ENCODE assay signal across 19 cellular contexts in the genomic region with DNA sequence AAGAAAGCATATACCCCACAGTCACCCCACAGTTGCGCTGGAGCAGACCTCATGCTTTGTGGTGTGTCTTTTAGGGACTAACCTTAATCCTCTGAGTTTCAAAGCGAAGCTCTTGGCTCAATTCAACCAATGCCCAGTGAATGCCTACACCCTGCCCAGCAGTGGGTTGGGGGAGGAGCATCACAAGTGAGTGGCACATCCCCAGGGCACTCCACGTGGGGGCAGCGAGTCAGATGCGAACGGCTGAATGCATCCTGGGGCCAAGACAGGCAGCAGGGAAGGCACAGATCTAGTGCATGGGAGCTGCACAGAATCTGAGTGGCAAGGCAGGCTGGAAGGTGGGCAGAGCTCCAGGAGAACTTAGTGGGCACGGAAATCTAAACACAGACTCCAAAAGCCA. TPM values are rescaled to one million over a fixed set of nuclear protein-coding genes. Genes with fewer than 3 reads are reported as not detected.
A peak's percentile ranks its signal among the peaks of the same experiment; 100 is the strongest.
DNase-seq lines count a peak whose midpoint lies in the region; ATAC-seq and TF ChIP-seq lines count a peak whose summit lies in the region.
"Had no signal": no experiment of that assay in that cellular context is flagged by ENCODE, and none has a peak within 500 bp of the region (broad histone marks: within the 10 kb centered on the region; RNA-seq: fewer than 3 reads in every experiment).

No MANE protein-coding gene starts in this region.

- no peaks in the 10 kb centered on the region for H3K36me3 ChIP-seq in HCT116 (ENCODE audit: control insufficient read depth in 1 of 2, insufficient read depth in 2 of 2, low read length in 2 of 2)
- H3K36me3 ChIP-seq: SJCRH30 had no signal

- H3K27me3 ChIP-seq in HCT116 (ENCODE audit: insufficient read depth, low read length), result no peaks in the 10 kb centered on the region
- H3K27me3 ChIP-seq: SJCRH30 had no signal

- no peak for TF ChIP-seq CTCF in HCT116 (IDR thresholded peaks at IDR 0.05 in 2 of 3, conservative IDR thresholded peaks at IDR 0.05 in 1 of 3; ENCODE audit: borderline replicate concordance in 1 of 3, insufficient read depth in 1 of 3, low read depth in 2 of 3, low read length in 2 of 3)

- intact Hi-C loops in HCT116 (cut with micrococcal nuclease), result no loop called here

- no peaks in the 10 kb centered on the region for H4K20me1 ChIP-seq in HCT116 (ENCODE audit: insufficient read depth)

- H2AFZ ChIP-seq in HCT116 (ENCODE audit: low read depth, low read length, poor library complexity, severe bottlenecking), result no peak overlapping the region

- no peaks in the 10 kb centered on the region for H3K9me2 ChIP-seq in HCT116 (ENCODE audit: insufficient read depth)

- no TSS peak for BruUV-seq in HCT116 (replicated peaks; lab: Mats Ljungman, UMichigan)

- no peak overlapping the region for H3K27ac ChIP-seq in HCT116 (ENCODE audit: low read depth, low read length)
- H3K27ac ChIP-seq: RWPE1, SJCRH30 had no signal

- no peaks in the 10 kb centered on the region for H3K9me3 ChIP-seq in HCT116 (ENCODE audit: control insufficient read depth in 1 of 2, insufficient read depth in 1 of 2, low read depth in 1 of 2, low read length in 2 of 2)
- H3K9me3 ChIP-seq: SJCRH30 had no signal

- H3K79me2 ChIP-seq in HCT116 (ENCODE audit: insufficient read depth, low read length), result no peaks in the 10 kb centered on the region

- TF ChIP-seq POLR2A in HCT116 (IDR thresholded peaks at IDR 0.05; ENCODE audit: borderline replicate concordance, extremely low read depth, insufficient read depth, insufficient read length), result no peak

- POLR2A ChIA-PET in HCT116 (lab: Charles Lee), result no interaction called here

- CTCF ChIA-PET in HCT116 (lab: Charles Lee), result no interaction called here

- H3K4me3 ChIP-seq in HCT116 (replicated peaks in 1 of 2; ENCODE audit: low read depth in 1 of 2, low read length in 2 of 2), result no peak overlapping the region
- H3K4me3 ChIP-seq: GM12878, SJCRH30 had no signal

- H3K9ac ChIP-seq in HCT116 (ENCODE audit: low read length), result no peak overlapping the region

- ATAC-seq in HCT116, result peak; percentile 63; the same call in 1 of the 2 replicates
- ATAC-seq in HG02885 (IDR thresholded peaks at IDR 0.05; ENCODE audit: poor library complexity, unreplicated experiment), result no peak
- ATAC-seq: GM12878, T-cell had no signal

- no peak for TF ChIP-seq RAD21 in HCT116 (IDR thresholded peaks at IDR 0.05; ENCODE audit: low read depth)

- no peaks in the 10 kb centered on the region for H3K4me1 ChIP-seq in HCT116 (ENCODE audit: control insufficient read depth in 1 of 2, insufficient read depth in 2 of 2, low read length in 2 of 2)
- H3K4me1 ChIP-seq: SJCRH30 had no signal

- RAD21 ChIA-PET in HCT116 (lab: Charles Lee; ENCODE audit: low non-redundant PET in 1 of 2, low total read pairs in 2 of 2, uncharacterized antibody in 2 of 2, unreplicated experiment in 2 of 2), result no interaction called here

- DNase-seq in COLO829 (ENCODE audit: low spot score) (peak; percentile 3), HCT116 (ENCODE audit: low read depth, low spot score) (no peak), RPMI7951 (ENCODE audit: low read depth) (peak; percentile 3), kidney tubule cell (ENCODE audit: low spot score) (peak; percentile 48), NCI-H187 (lab: John Stamatoyannopoulos, UW) (no peak), COLO668 (lab: John Stamatoyannopoulos, UW; ENCODE audit: unreplicated experiment) (no peak), cerebellar cortex (ENCODE audit: low spot score) (no peak)
- DNase-seq: DMS79, GDM1, NCI-H1105 treated with DMSO at 0.1 percent for 48 hours, NCI-H187 treated with DMSO at 0.1 percent for 48 hours, NCI-H446, NCI-H69, SJCRH30, T-cell had no signal

- no peak overlapping the region for H3K4me2 ChIP-seq in HCT116 (ENCODE audit: low read length)

TF ChIP-seq in HCT116, 20 proteins besides CTCF, POLR2A, EP300 and RAD21:
- no peak for TF ChIP-seq EZH2 (IDR thresholded peaks at IDR 0.05)
- no peak for TF ChIP-seq ZFX (IDR thresholded peaks at IDR 0.05)
- no peak for TF ChIP-seq EGR1 (IDR thresholded peaks at IDR 0.05; ENCODE audit: low read depth)
- no peak for TF ChIP-seq CEBPB (IDR thresholded peaks at IDR 0.05; ENCODE audit: low read depth)
- no peak for TF ChIP-seq POLR2AphosphoS5 (IDR thresholded peaks at IDR 0.05; ENCODE audit: low read depth, low read length)
- TF ChIP-seq TCF7L2 (IDR thresholded peaks at IDR 0.05; ENCODE audit: borderline replicate concordance, extremely low read depth, insufficient read depth, insufficient read length), result no peak
- TF ChIP-seq, protein P1, sequence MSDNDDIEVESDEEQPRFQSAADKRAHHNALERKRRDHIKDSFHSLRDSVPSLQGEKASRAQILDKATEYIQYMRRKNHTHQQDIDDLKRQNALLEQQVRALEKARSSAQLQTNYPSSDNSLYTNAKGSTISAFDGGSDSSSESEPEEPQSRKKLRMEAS (IDR thresholded peaks at IDR 0.05), result no peak
- no peak for TF ChIP-seq SP1 (IDR thresholded peaks at IDR 0.05; ENCODE audit: low read depth)
- TF ChIP-seq EZH2phosphoT487 (IDR thresholded peaks at IDR 0.05; ENCODE audit: borderline replicate concordance), result no peak
- no peak for TF ChIP-seq ELF1 (IDR thresholded peaks at IDR 0.05; ENCODE audit: borderline replicate concordance, low read depth)
- TF ChIP-seq, protein P2, sequence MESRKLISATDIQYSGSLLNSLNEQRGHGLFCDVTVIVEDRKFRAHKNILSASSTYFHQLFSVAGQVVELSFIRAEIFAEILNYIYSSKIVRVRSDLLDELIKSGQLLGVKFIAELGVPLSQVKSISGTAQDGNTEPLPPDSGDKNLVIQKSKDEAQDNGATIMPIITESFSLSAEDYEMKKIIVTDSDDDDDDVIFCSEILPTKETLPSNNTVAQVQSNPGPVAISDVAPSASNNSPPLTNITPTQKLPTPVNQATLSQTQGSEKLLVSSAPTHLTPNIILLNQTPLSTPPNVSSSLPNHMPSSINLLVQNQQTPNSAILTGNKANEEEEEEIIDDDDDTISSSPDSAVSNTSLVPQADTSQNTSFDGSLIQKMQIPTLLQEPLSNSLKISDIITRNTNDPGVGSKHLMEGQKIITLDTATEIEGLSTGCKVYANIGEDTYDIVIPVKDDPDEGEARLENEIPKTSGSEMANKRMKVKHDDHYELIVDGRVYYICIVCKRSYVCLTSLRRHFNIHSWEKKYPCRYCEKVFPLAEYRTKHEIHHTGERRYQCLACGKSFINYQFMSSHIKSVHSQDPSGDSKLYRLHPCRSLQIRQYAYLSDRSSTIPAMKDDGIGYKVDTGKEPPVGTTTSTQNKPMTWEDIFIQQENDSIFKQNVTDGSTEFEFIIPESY (IDR thresholded peaks at IDR 0.05; ENCODE audit: extremely low read depth, insufficient replicate concordance, low read length), result no peak
- no peak for TF ChIP-seq ZNF274 (IDR thresholded peaks at IDR 0.05; ENCODE audit: low read depth, low read length)
- TF ChIP-seq SRF (IDR thresholded peaks at IDR 0.05; ENCODE audit: low read depth), result no peak
- no peak for TF ChIP-seq CBX3 (IDR thresholded peaks at IDR 0.05; ENCODE audit: low read depth)
- no peak for TF ChIP-seq FOSL1 (IDR thresholded peaks at IDR 0.05; ENCODE audit: low read depth)
- no peak for TF ChIP-seq JUND (IDR thresholded peaks at IDR 0.05)
- TF ChIP-seq YY1 (IDR thresholded peaks at IDR 0.05; ENCODE audit: extremely low read depth, insufficient replicate concordance, low read depth, low read length), result no peak
- no peak for TF ChIP-seq SIN3A (IDR thresholded peaks at IDR 0.05; ENCODE audit: low read depth)

RNA-seq across cellular contexts. Expression of a gene that starts 39.2 kb away (rescaled TPM):
- total RNA-seq in HCT116 (2021; ENCODE audit: unreplicated experiment), result 0.22 TPM
- polyA plus RNA-seq in HCT116 (2012), result 0.09 and 0.19 TPM in 2 replicates
- not detected in 2 replicates for total RNA-seq in RPMI7951 (2014; rRNA removed; shearing (Covaris generic))
- total RNA-seq: OCI-LY7 had no signal

RNA-seq across cellular contexts. Expression of a gene that starts 39.2 kb away (rescaled TPM):
- 27.5 TPM for total RNA-seq in HCT116 (2021; ENCODE audit: unreplicated experiment)
- 19.7 and 27.4 TPM in 2 replicates for polyA plus RNA-seq in HCT116 (2012)
- total RNA-seq in RPMI7951 (2014; rRNA removed; shearing (Covaris generic)), result 4.9 and 9.4 TPM in 2 replicates

RNA-seq across cellular contexts. Expression of a gene that starts 39.5 kb away (rescaled TPM):
- total RNA-seq in HCT116 (2021; ENCODE audit: unreplicated experiment), result 22.9 TPM
- 13.4 and 14.7 TPM in 2 replicates for polyA plus RNA-seq in HCT116 (2012)
- total RNA-seq in RPMI7951 (2014; rRNA removed; shearing (Covaris generic)), result 3.2 and 4.7 TPM in 2 replicates

Comparison
In these comparisons a context has a peak if more than half of its experiments do, and no peak if none do; other contexts are left out.
1. DNase-seq: peak in COLO829 (single experiment), RPMI7951 (single experiment) and kidney tubule cell (single experiment); none in HCT116 (single experiment), NCI-H187 (0 of 2), COLO668 (single experiment) and cerebellar cortex (single experiment).